ENCODE assay signal across 8 cellular contexts in the genomic region with DNA sequence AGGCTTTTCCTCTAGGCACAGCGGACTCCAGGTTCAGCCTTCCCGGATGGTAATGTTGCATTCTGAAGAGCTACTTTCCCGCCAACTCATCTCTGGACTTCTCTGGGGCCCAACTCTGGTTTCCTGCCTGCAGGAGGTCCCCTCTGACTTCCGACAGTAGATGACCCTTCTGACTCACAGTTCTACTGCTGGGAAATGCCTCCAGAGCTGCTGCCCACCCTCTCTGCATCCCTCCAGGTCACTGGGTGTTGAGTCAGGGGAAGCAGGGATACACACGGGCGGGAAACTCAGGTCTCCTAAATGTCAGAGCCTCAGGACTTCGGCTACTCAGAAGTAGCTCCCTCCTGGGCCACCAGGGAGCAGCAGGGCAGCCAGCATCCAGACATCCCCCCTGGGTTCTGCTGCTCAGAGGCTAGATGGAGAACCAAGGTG. TPM values are rescaled to one million over a fixed set of nuclear protein-coding genes. Genes with fewer than 3 reads are reported as not detected.
DNase-seq lines count a peak whose midpoint lies in the region; ATAC-seq and TF ChIP-seq lines count a peak whose summit lies in the region.

No MANE protein-coding gene starts in this region.

- TF ChIP-seq CTCF in GM20000 (IDR thresholded peaks at IDR 0.05; ENCODE audit: extremely low read depth, missing control alignments): no peak
- TF ChIP-seq CTCF in PC-9 (conservative IDR thresholded peaks at IDR 0.05): 0 out of 2 replicates have a peak, but pooled peaks have one; percentile 43
- peak; percentile 25 for TF ChIP-seq CTCF in foreskin keratinocyte (conservative IDR thresholded peaks at IDR 0.05)

- H3K4me3 ChIP-seq in BLaER1: peak overlapping the region; percentile 56; the same call in 1 of the 2 replicates
- no peak overlapping the region for H3K4me3 ChIP-seq in PC-9

- no TSS peak for BruUV-seq in PC-9 (replicated peaks; lab: Mats Ljungman, UMichigan)

- no peak for ATAC-seq in foreskin keratinocyte
- no peak for ATAC-seq in GM18858 (IDR thresholded peaks at IDR 0.05; ENCODE audit: unreplicated experiment)

- H3F3A ChIP-seq in PC-9 (ENCODE audit: insufficient read depth, low read depth): peaks cover 3% of the 10 kb centered on the region; the same call in 1 of the 2 replicates

- peak overlapping the region; percentile 84 for H3K4me2 ChIP-seq in BLaER1
- H3K4me2 ChIP-seq in PC-9: no peak overlapping the region

- POLR2A ChIA-PET in PC-9 (lab: Charles Lee; ENCODE audit: unreplicated experiment): no interaction called here

- H3K4me1 ChIP-seq in BLaER1 (peaks cover 82% of the 10 kb centered on the region), PC-9 (replicated peaks; ENCODE audit: insufficient read depth) (peaks cover 16% of the 10 kb centered on the region), foreskin keratinocyte (no peaks in the 10 kb centered on the region)

- DNase-seq in GM20000 (ENCODE audit: low spot score): peak; percentile 58
- DNase-seq in PC-9: peak in 1 of 2 experiments; percentile 32
- no peak for DNase-seq in foreskin keratinocyte
- DNase-seq in NCI-H146 treated with DMSO at 0.1 percent for 48 hours (lab: John Stamatoyannopoulos, UW; ENCODE audit: unreplicated experiment): no peak
- no peak for DNase-seq in amygdala (lab: John Stamatoyannopoulos, UW)
- no peak for DNase-seq in GM03348 (ENCODE audit: low spot score)

- peak overlapping the region; percentile 85 for H3K27ac ChIP-seq in BLaER1
- H3K27ac ChIP-seq in PC-9: no peak overlapping the region
- H3K27ac ChIP-seq in foreskin keratinocyte: no peak overlapping the region

- no peaks in the 10 kb centered on the region for H4K20me1 ChIP-seq in BLaER1
- no peaks in the 10 kb centered on the region for H4K20me1 ChIP-seq in PC-9 (ENCODE audit: insufficient read depth)

- H3K9me2 ChIP-seq in PC-9 (ENCODE audit: insufficient read depth): no peaks in the 10 kb centered on the region

- H3K27me3 ChIP-seq in BLaER1 (no peaks in the 10 kb centered on the region), PC-9 (ENCODE audit: insufficient read depth, low read depth) (0 out of 2 replicates have a peak, but pooled peaks cover 3% of the 10 kb centered on the region), foreskin keratinocyte (peaks cover 32% of the 10 kb centered on the region)

- intact Hi-C loops in PC-9 (cut with micrococcal nuclease; ENCODE audit: unreplicated experiment): no loop called here

- no peaks in the 10 kb centered on the region; the same call in 1 of the 2 replicates for H3K36me3 ChIP-seq in BLaER1
- H3K36me3 ChIP-seq in PC-9 (ENCODE audit: low read depth): no peaks in the 10 kb centered on the region

- H3K79me2 ChIP-seq in PC-9 (ENCODE audit: low read depth): no peaks in the 10 kb centered on the region

- no peak overlapping the region for H2AFZ ChIP-seq in PC-9

- H3K9ac ChIP-seq in BLaER1: peak overlapping the region; percentile 75

- CTCF ChIA-PET in PC-9 (lab: Charles Lee): interaction anchor here (1.1 to 1.3 kb wide), 3 partner anchors 10 to 54 kb away, joined by 3 to 5 read pairs (median 3); no protein-coding TSS in a partner anchor

- H3K9me3 ChIP-seq in BLaER1 (no peaks in the 10 kb centered on the region), PC-9 (ENCODE audit: insufficient read depth, low read depth) (no peaks in the 10 kb centered on the region)

RNA-seq across cellular contexts. Expression of a gene that starts 2.1 kb away (rescaled TPM):
- total RNA-seq in PC-9 (2021) (1.9 and 3.7 TPM in 2 replicates), foreskin keratinocyte (0.63 and 1.1 TPM in 2 replicates)
- 0.14 and 0.28 TPM in 2 replicates for polyA plus RNA-seq in foreskin keratinocyte
